ENCODE assay signal across 27 cellular contexts in genomic region chr12:132118876-132119275, GRCh38.
"Had no signal": no experiment of that assay in that cellular context is flagged by ENCODE, and none has a peak within 500 bp of the region (broad histone marks: within the 10 kb centered on the region; RNA-seq: fewer than 3 reads in every experiment).

No MANE protein-coding gene starts in this region.

- ATAC-seq: activated CD8-positive, alpha-beta memory T cell treated with anti-CD3 and anti-CD28 coated beads, Interleukin-2, amount 10 ng/mL, durations not matched to agents 7 days and 5 days; activated CD8-positive, alpha-beta T cell treated with anti-CD3 and anti-CD28 coated beads, Interleukin-2, amount 10 ng/mL, durations not matched to agents 7 days and 5 days; activated T-cell treated with anti-CD3 and anti-CD28 coated beads, Interleukin-2, amount 50 U/mL, for 72 hours; Panc1; Right ventricle myocardium inferior had no signal

- H3K4me3 ChIP-seq: cardiac muscle cell, SJCRH30 had no signal

- H3K27me3 ChIP-seq: brain microvascular endothelial cell, cardiac muscle cell, SJCRH30 had no signal

- H3K4me1 ChIP-seq: SJCRH30 had no signal

- H3K27ac ChIP-seq: brain microvascular endothelial cell, cardiac muscle cell, KMS-11, SJCRH30 had no signal

- H3K4me2 ChIP-seq: KMS-11 had no signal

- H3K27ac Mint-ChIP-seq: activated CD8-positive, alpha-beta memory T cell treated with anti-CD3 and anti-CD28 coated beads, Interleukin-2, amount 10 ng/mL, durations not matched to agents 7 days and 5 days; activated CD8-positive, alpha-beta T cell treated with anti-CD3 and anti-CD28 coated beads, Interleukin-2, amount 10 ng/mL, durations not matched to agents 7 days and 5 days; activated naive CD4-positive, alpha-beta T cell treated with anti-CD3 and anti-CD28 coated beads, Interleukin-2, amount 10 ng/mL, durations not matched to agents 7 days and 5 days; activated naive CD8-positive, alpha-beta T cell treated with anti-CD3 and anti-CD28 coated beads for 36 hours; activated T-cell treated with anti-CD3 and anti-CD28 coated beads, Interleukin-2, amount 50 U/mL, for 72 hours; activated T-helper 2 cell treated with anti-CD3 and anti-CD28 coated beads, Interferon-gamma antibody, Interleukin-2, Interleukin-4, amounts not matched to agents 10 μg/mL and 5 μg/mL and 100 μg/mL, durations not matched to agents 14 hours and 24 hours and 36 hours; T-helper 1 cell treated with Interleukin-12 subunit alpha and Interleukin-12 subunit beta and Interleukin-4 antibody, amounts not matched to agents 30 μg/mL and 1 μg/mL, for 36 hours had no signal

- H3K9me3 Mint-ChIP-seq: activated naive CD4-positive, alpha-beta T cell treated with anti-CD3 and anti-CD28 coated beads, Interleukin-2, amount 10 ng/mL, durations not matched to agents 7 days and 5 days; activated naive CD8-positive, alpha-beta T cell treated with anti-CD3 and anti-CD28 coated beads for 36 hours; activated T-cell treated with anti-CD3 and anti-CD28 coated beads, Interleukin-2, amount 50 U/mL, for 72 hours; activated T-helper 2 cell treated with anti-CD3 and anti-CD28 coated beads, Interferon-gamma antibody, Interleukin-2, Interleukin-4, amounts not matched to agents 10 μg/mL and 5 μg/mL and 100 μg/mL, durations not matched to agents 14 hours and 24 hours and 36 hours; T-helper 1 cell treated with Interleukin-12 subunit alpha and Interleukin-12 subunit beta and Interleukin-4 antibody, amounts not matched to agents 30 μg/mL and 1 μg/mL, for 36 hours had no signal

- H3K4me1 Mint-ChIP-seq: activated naive CD4-positive, alpha-beta T cell treated with anti-CD3 and anti-CD28 coated beads, Interleukin-2, amount 10 ng/mL, durations not matched to agents 7 days and 5 days; activated naive CD8-positive, alpha-beta T cell treated with anti-CD3 and anti-CD28 coated beads for 36 hours had no signal

- H3K9me3 ChIP-seq: SJCRH30 had no signal

- DNase-seq: activated CD4-positive, alpha-beta T cell treated with anti-CD3 and anti-CD28 coated beads for 48 hours; activated CD4-positive, alpha-beta T cell treated with anti-CD3 and anti-CD28 coated beads, Interleukin-2, amount 50 U/mL, for 4 hours; activated CD4-positive, CD25-positive, alpha-beta regulatory T cell treated with anti-CD3 and anti-CD28 coated beads, Interleukin-2, amount 50 U/mL, for 72 hours; activated CD8-positive, alpha-beta memory T cell treated with anti-CD3 and anti-CD28 coated beads, Interleukin-2, amount 10 ng/mL, durations not matched to agents 7 days and 5 days; activated CD8-positive, alpha-beta T cell treated with anti-CD3 and anti-CD28 coated beads, Interleukin-2, amount 10 ng/mL, durations not matched to agents 7 days and 5 days; activated gamma-delta T cell treated with Interleukin-2 at 50 U/mL for 16 hours; activated naive CD4-positive, alpha-beta T cell treated with anti-CD3 and anti-CD28 coated beads, Interleukin-2, amount 10 ng/mL, durations not matched to agents 7 days and 5 days; activated naive CD8-positive, alpha-beta T cell treated with anti-CD3 and anti-CD28 coated beads for 36 hours; activated T-cell treated with anti-CD3 and anti-CD28 coated beads, Interleukin-2, amount 50 U/mL, for 72 hours; brain microvascular endothelial cell; NCI-H1092; NCI-H1417; NCI-H1694; NCI-H2029; NCI-H345; NCI-H510A; NCI-H526 treated with DMSO at 0.1 percent for 48 hours; NK-92 treated with Interleukin-12 subunit alpha and Interleukin-12 subunit beta, amount 100 ng/mL, for 24 hours; OCI-M1; RPMI8226; SJCRH30 had no signal

- H3K9ac ChIP-seq: KMS-11 had no signal

- H3K27me3 Mint-ChIP-seq: activated CD8-positive, alpha-beta memory T cell treated with anti-CD3 and anti-CD28 coated beads, Interleukin-2, amount 10 ng/mL, durations not matched to agents 7 days and 5 days; activated naive CD4-positive, alpha-beta T cell treated with anti-CD3 and anti-CD28 coated beads, Interleukin-2, amount 10 ng/mL, durations not matched to agents 7 days and 5 days; activated naive CD8-positive, alpha-beta T cell treated with anti-CD3 and anti-CD28 coated beads for 36 hours had no signal

- H3K4me3 Mint-ChIP-seq: activated CD8-positive, alpha-beta memory T cell treated with anti-CD3 and anti-CD28 coated beads, Interleukin-2, amount 10 ng/mL, durations not matched to agents 7 days and 5 days; activated CD8-positive, alpha-beta T cell treated with anti-CD3 and anti-CD28 coated beads, Interleukin-2, amount 10 ng/mL, durations not matched to agents 7 days and 5 days; activated naive CD4-positive, alpha-beta T cell treated with anti-CD3 and anti-CD28 coated beads, Interleukin-2, amount 10 ng/mL, durations not matched to agents 7 days and 5 days; activated naive CD8-positive, alpha-beta T cell treated with anti-CD3 and anti-CD28 coated beads for 36 hours; activated T-cell treated with anti-CD3 and anti-CD28 coated beads, Interleukin-2, amount 50 U/mL, for 72 hours; T-helper 1 cell treated with Interleukin-12 subunit alpha and Interleukin-12 subunit beta and Interleukin-4 antibody, amounts not matched to agents 30 μg/mL and 1 μg/mL, for 36 hours had no signal
